8 cellular contexts compared by ENCODE assay signal in genomic region chr12:54390668-54391551, GRCh38. TPM values are rescaled to one million over a fixed set of nuclear protein-coding genes. Genes with fewer than 3 reads are reported as not detected.
DNase-seq lines count a peak whose midpoint lies in the region; ATAC-seq and TF ChIP-seq lines count a peak whose summit lies in the region.

No MANE protein-coding gene starts in this region.

- H3K4me1 ChIP-seq in neutrophil (ENCODE audit: control insufficient read depth in 1 of 2, insufficient read depth in 1 of 2, low read depth in 1 of 2, low read length in 1 of 2), result peaks cover 31 to 36% of the 10 kb centered on the region in 2 experiments
- H3K4me1 ChIP-seq in tibial nerve, result peaks cover 0 to 17% (median 6%) of the 10 kb centered on the region in 4 donors

- H3K4me1 Mint-ChIP-seq in activated CD8-positive, alpha-beta T cell treated with anti-CD3 and anti-CD28 coated beads, Interleukin-2, amount 10 ng/mL, durations not matched to agents 7 days and 5 days (ENCODE audit: low read depth), result peaks cover 33% of the 10 kb centered on the region
- H3K4me1 Mint-ChIP-seq in effector memory CD8-positive, alpha-beta T cell (ENCODE audit: low read depth in 2 of 2), result peaks cover 16 to 22% of the 10 kb centered on the region in 2 donors

- no peaks in the 10 kb centered on the region for H3K9me3 Mint-ChIP-seq in activated CD8-positive, alpha-beta T cell treated with anti-CD3 and anti-CD28 coated beads, Interleukin-2, amount 10 ng/mL, durations not matched to agents 7 days and 5 days (ENCODE audit: insufficient read depth)
- no peaks in the 10 kb centered on the region for H3K9me3 Mint-ChIP-seq in effector memory CD8-positive, alpha-beta T cell

- DNase-seq in 8988T (peak; percentile 72), NCI-H345 treated with DMSO at 0.1 percent for 48 hours (lab: John Stamatoyannopoulos, UW; ENCODE audit: unreplicated experiment) (peak; percentile 73), tibial nerve (ENCODE audit: low spot score in 2 of 2) (no peak), mesenteric fat pad (ENCODE audit: low spot score) (no peak)
- DNase-seq in activated CD8-positive, alpha-beta T cell treated with anti-CD3 and anti-CD28 coated beads, Interleukin-2, amount 10 ng/mL, durations not matched to agents 7 days and 5 days, result peak; percentile 73
- peak; percentile 57 to 62 (median 57) for DNase-seq in effector memory CD8-positive, alpha-beta T cell

- TF ChIP-seq EP300 in tibial nerve (IDR thresholded peaks at IDR 0.05), result no peak

- H3K9me3 ChIP-seq in neutrophil (no peaks in the 10 kb centered on the region), tibial nerve (no peaks in the 10 kb centered on the region)

- POLR2A ChIA-PET in activated CD8-positive, alpha-beta T cell treated with anti-CD3 and anti-CD28 coated beads, Interleukin-2, amount 10 ng/mL, durations not matched to agents 7 days and 5 days (lab: Charles Lee), result no interaction called here

- CTCF ChIA-PET in activated CD8-positive, alpha-beta T cell treated with anti-CD3 and anti-CD28 coated beads, Interleukin-2, amount 10 ng/mL, durations not matched to agents 7 days and 5 days (lab: Charles Lee), result interaction anchor here (0.8 to 3.2 kb wide), 5 partner anchors 9 to 49 kb away, joined by 3 to 30 read pairs (median 5); no protein-coding TSS in a partner anchor

- H3K36me3 Mint-ChIP-seq in activated CD8-positive, alpha-beta T cell treated with anti-CD3 and anti-CD28 coated beads, Interleukin-2, amount 10 ng/mL, durations not matched to agents 7 days and 5 days (ENCODE audit: low read depth), result peaks cover 23% of the 10 kb centered on the region
- H3K36me3 Mint-ChIP-seq in effector memory CD8-positive, alpha-beta T cell (ENCODE audit: insufficient read depth), result peaks cover 21% of the 10 kb centered on the region

- H3K4me3 Mint-ChIP-seq in activated CD8-positive, alpha-beta T cell treated with anti-CD3 and anti-CD28 coated beads, Interleukin-2, amount 10 ng/mL, durations not matched to agents 7 days and 5 days, result peak overlapping the region; percentile 54
- peak overlapping the region; percentile 62 to 77 for H3K4me3 Mint-ChIP-seq in effector memory CD8-positive, alpha-beta T cell

- peak overlapping the region; percentile 26 to 58 for H3K4me3 ChIP-seq in neutrophil (ENCODE audit: low read depth in 1 of 2, low read length in 1 of 2)
- H3K4me3 ChIP-seq in tibial nerve, result peak overlapping the region; percentile 24 to 52 (median 48)

- no peak overlapping the region for H3K27ac ChIP-seq in neutrophil
- H3K27ac ChIP-seq in tibial nerve, result peak overlapping the region in 3 of 4 donors; percentile 34 to 41 (median 35)

- H3K27ac Mint-ChIP-seq in activated CD8-positive, alpha-beta T cell treated with anti-CD3 and anti-CD28 coated beads, Interleukin-2, amount 10 ng/mL, durations not matched to agents 7 days and 5 days, result no peak overlapping the region
- H3K27ac Mint-ChIP-seq in effector memory CD8-positive, alpha-beta T cell, result peak overlapping the region in 1 of 2 donors; percentile 39

- no peak for TF ChIP-seq POLR2A in tibial nerve (IDR thresholded peaks at IDR 0.05)

- no peak for TF ChIP-seq CTCF in neutrophil (IDR thresholded peaks at IDR 0.05)
- no peak for TF ChIP-seq CTCF in tibial nerve (IDR thresholded peaks at IDR 0.05)

- H3K27me3 Mint-ChIP-seq in activated CD8-positive, alpha-beta T cell treated with anti-CD3 and anti-CD28 coated beads, Interleukin-2, amount 10 ng/mL, durations not matched to agents 7 days and 5 days (ENCODE audit: low read depth), result peaks cover 2% of the 10 kb centered on the region
- no peaks in the 10 kb centered on the region for H3K27me3 Mint-ChIP-seq in effector memory CD8-positive, alpha-beta T cell

- H3K36me3 ChIP-seq in neutrophil (peaks cover 29% of the 10 kb centered on the region), tibial nerve (peaks cover 0 to 16% (median 0%) of the 10 kb centered on the region in 3 donors)

- H3K27me3 ChIP-seq in neutrophil (peaks cover 13% of the 10 kb centered on the region), tibial nerve (no peaks in the 10 kb centered on the region)

- ATAC-seq in GM19463 (IDR thresholded peaks at IDR 0.05; ENCODE audit: unreplicated experiment), result peak; percentile 85
- ATAC-seq in activated CD8-positive, alpha-beta T cell treated with anti-CD3 and anti-CD28 coated beads, Interleukin-2, amount 10 ng/mL, durations not matched to agents 7 days and 5 days, result peak; percentile 84
- ATAC-seq in effector memory CD8-positive, alpha-beta T cell (replicated peaks), result peak; percentile 89

- WGBS in tibial nerve, 2 donors, result 20 to 21% methylated on average over 40 to 43 of the region's 51 CpGs

RNA-seq across cellular contexts. Expression of gene ZNF385A, which starts 6.4 kb away (rescaled TPM):
- total RNA-seq in activated CD8-positive, alpha-beta T cell treated with anti-CD3 and anti-CD28 coated beads, Interleukin-2, amount 10 ng/mL, durations not matched to agents 7 days and 5 days, result under 1 TPM; 0.55 to 0.74 TPM
- total RNA-seq in tibial nerve, result 10 to 100 TPM in 3 of 4 donors, 1 to 10 TPM in 1; 9.0 to 19.8 (median 13.5) TPM
- 31.9 TPM for total RNA-seq in mesenteric fat pad

RNA-seq across cellular contexts. Expression of gene GPR84, which starts 26.6 kb away (rescaled TPM):
- total RNA-seq in activated CD8-positive, alpha-beta T cell treated with anti-CD3 and anti-CD28 coated beads, Interleukin-2, amount 10 ng/mL, durations not matched to agents 7 days and 5 days, result under 1 TPM; 0.32 to 0.57 TPM
- total RNA-seq in tibial nerve (under 1 TPM in 1 of 4 donors, not detected in 3; 0.42 TPM), mesenteric fat pad (2.3 TPM)

RNA-seq across cellular contexts. Expression of gene ITGA5, which starts 28.2 kb away (rescaled TPM):
- 10 to 100 TPM; 65.0 to 69.1 TPM for total RNA-seq in activated CD8-positive, alpha-beta T cell treated with anti-CD3 and anti-CD28 coated beads, Interleukin-2, amount 10 ng/mL, durations not matched to agents 7 days and 5 days
- total RNA-seq in tibial nerve (100 to 1,000 TPM in 3 of 4 donors, 10 to 100 TPM in 1; 73.6 to 145 (median 123) TPM), mesenteric fat pad (125 TPM)

Comparison
In these comparisons a context has a peak if more than half of its experiments do, and no peak if none do; other contexts are left out.
1. DNase-seq: peak in 8988T (single experiment), NCI-H345 treated with DMSO at 0.1 percent for 48 hours (single experiment), activated CD8-positive, alpha-beta T cell treated with anti-CD3 and anti-CD28 coated beads, Interleukin-2, amount 10 ng/mL, durations not matched to agents 7 days and 5 days (single experiment) and effector memory CD8-positive, alpha-beta T cell (3 of 3); none in tibial nerve (0 of 2) and mesenteric fat pad (single experiment).
2. RNA of gene ZNF385A, which starts 6.4 kb away (total RNA-seq): 31.9 TPM in mesenteric fat pad (single experiment) and 9.0 to 19.8 TPM in tibial nerve; 0.55 to 0.74 TPM in activated CD8-positive, alpha-beta T cell treated with anti-CD3 and anti-CD28 coated beads, Interleukin-2, amount 10 ng/mL, durations not matched to agents 7 days and 5 days; every median in the first group is over 4 times any median in the second.
3. Peak in every context shown above with its lines, with median percentiles within 50 percentile points of each other: ATAC-seq.